ENCODE assay signal across 10 cellular contexts in the genomic region with DNA sequence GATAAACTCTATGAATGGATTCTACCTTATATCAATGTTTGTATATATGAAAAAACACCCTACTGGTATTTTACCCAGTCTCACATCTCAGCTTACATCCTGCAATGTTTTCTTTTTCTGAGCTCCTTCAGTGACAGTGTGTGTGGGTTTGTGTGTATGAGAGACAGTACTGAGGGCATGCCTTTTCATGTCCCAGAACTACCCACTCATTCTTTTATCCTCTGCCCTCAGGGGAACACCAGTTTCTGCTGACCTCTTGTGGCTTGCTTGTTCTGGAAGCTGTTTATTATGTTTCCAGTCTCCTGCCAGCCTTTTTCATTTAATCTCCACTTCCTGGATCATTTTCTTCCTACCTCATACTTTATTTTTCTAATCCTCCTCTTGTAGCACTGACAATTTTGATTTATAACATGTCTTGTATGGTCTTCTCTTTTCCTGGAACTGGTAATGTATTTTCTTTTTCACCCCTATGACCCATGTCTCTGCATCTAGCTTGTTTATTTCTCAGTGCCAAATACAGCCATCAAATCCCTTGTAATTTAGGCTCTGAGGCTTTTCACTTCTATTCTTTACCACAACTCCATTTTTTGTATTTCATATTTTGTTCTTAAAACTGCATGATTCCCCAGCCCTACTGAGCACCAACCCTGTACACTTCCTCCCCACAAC.
A peak's percentile ranks its signal among the peaks of the same experiment; 100 is the strongest.
DNase-seq lines count a peak whose midpoint lies in the region; ATAC-seq and TF ChIP-seq lines count a peak whose summit lies in the region.
"Had no signal": no experiment of that assay in that cellular context is flagged by ENCODE, and none has a peak within 500 bp of the region (broad histone marks: within the 10 kb centered on the region; RNA-seq: fewer than 3 reads in every experiment).

No MANE protein-coding gene starts in this region.

- H3K4me3 ChIP-seq in DND-41 (ENCODE audit: low read depth in 1 of 2, low read length in 2 of 2): no peak overlapping the region
- H3K4me3 ChIP-seq: skin epidermis had no signal

- CTCF ChIA-PET in HEK293T (lab: Yijun Ruan, JAX): no interaction called here

- DNase-seq in DND-41: peak; percentile 63
- DNase-seq in NCI-H2196 (lab: John Stamatoyannopoulos, UW; ENCODE audit: unreplicated experiment): peak; percentile 52
- DNase-seq in foreskin melanocyte: peak; percentile 82
- DNase-seq in HEK293T (ENCODE audit: extremely low spot score): no peak
- DNase-seq in COLO829 (ENCODE audit: low spot score): no peak
- DNase-seq in T-helper 9 cell: no peak
- DNase-seq: NCI-H2029 treated with DMSO at 0.1 percent for 48 hours had no signal

- no peaks in the 10 kb centered on the region for H3K27me3 ChIP-seq in DND-41 (ENCODE audit: insufficient read depth, low read length, poor library complexity)

- H2AFZ ChIP-seq in DND-41 (ENCODE audit: low read depth, low read length): peak overlapping the region; percentile 61

- H3K4me1 ChIP-seq in DND-41 (ENCODE audit: insufficient read depth, low read length): peaks cover 30% of the 10 kb centered on the region

- peak overlapping the region; percentile 85 for H3K27ac ChIP-seq in DND-41 (ENCODE audit: low read length)
- H3K27ac ChIP-seq: skin epidermis had no signal

- POLR2A ChIA-PET in HEK293T (lab: Yijun Ruan, JAX): no interaction called here

- H3K9me3 ChIP-seq in DND-41 (ENCODE audit: insufficient read depth, low read length, severe bottlenecking): no peaks in the 10 kb centered on the region

- no peaks in the 10 kb centered on the region for H3K36me3 ChIP-seq in DND-41 (ENCODE audit: insufficient read depth, low read length)

- H3K4me2 ChIP-seq in DND-41 (ENCODE audit: insufficient read depth, low read length): peak overlapping the region; percentile 38

- no peaks in the 10 kb centered on the region for H4K20me1 ChIP-seq in DND-41 (ENCODE audit: insufficient read depth, low read length)

- H3K9ac ChIP-seq in DND-41 (ENCODE audit: low read depth, low read length): peak overlapping the region; percentile 42

- TF ChIP-seq CTCF in DND-41 (IDR thresholded peaks at IDR 0.05; ENCODE audit: borderline replicate concordance, extremely low read depth, low read length, poor library complexity, severe bottlenecking): peak; percentile 66

- peak; percentile 99 for ATAC-seq in DND-41 (ENCODE audit: insufficient read depth, low read depth)
- peak; percentile 94 for ATAC-seq in GM21619 (IDR thresholded peaks at IDR 0.05; ENCODE audit: unreplicated experiment)
- ATAC-seq in activated CD4-positive, CD25-positive, alpha-beta regulatory T cell treated with anti-CD3 and anti-CD28 coated beads, Interleukin-2, amount 50 U/mL, for 24 hours: no peak

- no peaks in the 10 kb centered on the region for H3K79me2 ChIP-seq in DND-41 (ENCODE audit: insufficient read depth, low read length)

TF ChIP-seq in HEK293T, 16 proteins besides CTCF, POLR2A, EP300 and RAD21:
- TF ChIP-seq PKNOX1 (IDR thresholded peaks at IDR 0.05) (no peak), ZNF384 (IDR thresholded peaks at IDR 0.05) (no peak), ELF4 (IDR thresholded peaks at IDR 0.05) (no peak), SP1 (IDR thresholded peaks at IDR 0.05) (no peak), CTBP1 (IDR thresholded peaks at IDR 0.05; ENCODE audit: borderline replicate concordance) (no peak), HDGF (IDR thresholded peaks at IDR 0.05; ENCODE audit: borderline replicate concordance) (no peak), ARNT (IDR thresholded peaks at IDR 0.05) (no peak), FOXM1 (IDR thresholded peaks at IDR 0.05; ENCODE audit: borderline replicate concordance) (no peak), L3MBTL2 (conservative IDR thresholded peaks at IDR 0.05) (no peak)

Comparison
In these comparisons a context has a peak if more than half of its experiments do, and no peak if none do; other contexts are left out.
1. ATAC-seq: peak in DND-41 (single experiment) and GM21619 (single experiment); none in activated CD4-positive, CD25-positive, alpha-beta regulatory T cell treated with anti-CD3 and anti-CD28 coated beads, Interleukin-2, amount 50 U/mL, for 24 hours (0 of 2).
2. DNase-seq: peak in DND-41 (single experiment), NCI-H2196 (single experiment) and foreskin melanocyte (single experiment); none in HEK293T (single experiment), COLO829 (single experiment) and T-helper 9 cell (single experiment).